ENCODE assay signal across 18 cellular contexts in genomic region chr18:22728016-22728415, GRCh38.
A peak's percentile ranks its signal among the peaks of the same experiment; 100 is the strongest.
DNase-seq lines count a peak whose midpoint lies in the region; ATAC-seq, FAIRE-seq and TF ChIP-seq lines count a peak whose summit lies in the region.
"Had no signal": no experiment of that assay in that cellular context is flagged by ENCODE, and none has a peak within 500 bp of the region (broad histone marks: within the 10 kb centered on the region; RNA-seq: fewer than 3 reads in every experiment).

No MANE protein-coding gene starts in this region.

- no peak overlapping the region for H3K4me2 ChIP-seq in GM23338
- H3K4me2 ChIP-seq: BLaER1 had no signal

- peak overlapping the region; percentile 38; the same call in 1 of the 2 replicates for H2AFZ ChIP-seq in GM23338

- POLR2A ChIA-PET in RWPE1 (lab: Yijun Ruan, JAX; ENCODE audit: low non-redundant PET), result no interaction called here

- DNase-seq in GM23338 (ENCODE audit: low spot score) (no peak), left lobe of liver (ENCODE audit: low spot score) (no peak), right lobe of liver (no peak), small intestine (peak; percentile 74), RKO (ENCODE audit: low spot score) (no peak), SW480 (ENCODE audit: low spot score) (no peak), RWPE1 (ENCODE audit: low spot score) (no peak)
- no peak for DNase-seq in activated CD8-positive, alpha-beta memory T cell treated with anti-CD3 and anti-CD28 coated beads, Interleukin-2, amount 10 ng/mL, durations not matched to agents 7 days and 5 days
- DNase-seq: 8988T; CD4-positive, alpha-beta memory T cell; DMS79 treated with DMSO at 0.1 percent for 48 hours; GF-D8; GOT3; H7; HFFc6 had no signal

- intact Hi-C loops in right lobe of liver (cut with DNase I), result no loop called here

- CTCF ChIA-PET in activated CD8-positive, alpha-beta memory T cell treated with anti-CD3 and anti-CD28 coated beads, Interleukin-2, amount 10 ng/mL, durations not matched to agents 7 days and 5 days (lab: Charles Lee), result no interaction called here
- CTCF ChIA-PET in RWPE1 (lab: Yijun Ruan, JAX), result no interaction called here

- no peak for TF ChIP-seq POLR2A in right lobe of liver (IDR thresholded peaks at IDR 0.05)

- TF ChIP-seq CTCF in GM23338 (conservative IDR thresholded peaks at IDR 0.05; ENCODE audit: low read depth in 2 of 2) (no peak), right lobe of liver (IDR thresholded peaks at IDR 0.05) (no peak), RWPE1 (conservative IDR thresholded peaks at IDR 0.05; ENCODE audit: low read depth) (no peak)

- H3K9me3 ChIP-seq in right lobe of liver, result no peaks in the 10 kb centered on the region
- H3K9me3 ChIP-seq in small intestine (ENCODE audit: control insufficient read depth, low read depth), result no peaks in the 10 kb centered on the region
- H3K9me3 ChIP-seq: BLaER1 had no signal

- H3K27ac ChIP-seq in GM23338 (ENCODE audit: low read depth) (no peak overlapping the region), right lobe of liver (no peak overlapping the region), small intestine (ENCODE audit: low read depth in 1 of 2, low read length in 1 of 2) (no peak overlapping the region), RWPE1 (no peak overlapping the region)
- H3K27ac ChIP-seq: BLaER1 had no signal

- H3K27ac Mint-ChIP-seq in GM23338, result no peak overlapping the region
- H3K27ac Mint-ChIP-seq in activated CD8-positive, alpha-beta memory T cell treated with anti-CD3 and anti-CD28 coated beads, Interleukin-2, amount 10 ng/mL, durations not matched to agents 7 days and 5 days, result no peak overlapping the region
- H3K27ac Mint-ChIP-seq: CD14-positive monocyte; CD4-positive, alpha-beta memory T cell; HFFc6 had no signal

- H3K9me2 ChIP-seq in GM23338 (ENCODE audit: insufficient read depth), result 0 out of 2 replicates have a peak, but pooled peaks cover under 1% of the 10 kb centered on the region

- peaks cover 5% of the 10 kb centered on the region for H3K27me3 Mint-ChIP-seq in GM23338 (ENCODE audit: insufficient read depth, low read depth, poor library complexity)
- H3K27me3 Mint-ChIP-seq in activated CD8-positive, alpha-beta memory T cell treated with anti-CD3 and anti-CD28 coated beads, Interleukin-2, amount 10 ng/mL, durations not matched to agents 7 days and 5 days, result peaks cover 22% of the 10 kb centered on the region

- H3K4me1 Mint-ChIP-seq in GM23338, result no peaks in the 10 kb centered on the region
- H3K4me1 Mint-ChIP-seq in activated CD8-positive, alpha-beta memory T cell treated with anti-CD3 and anti-CD28 coated beads, Interleukin-2, amount 10 ng/mL, durations not matched to agents 7 days and 5 days, result no peaks in the 10 kb centered on the region
- H3K4me1 Mint-ChIP-seq: CD14-positive monocyte; CD4-positive, alpha-beta memory T cell had no signal

- H3K79me2 ChIP-seq in GM23338 (replicated peaks; ENCODE audit: insufficient read depth), result no peaks in the 10 kb centered on the region

- H3K4me1 ChIP-seq in GM23338 (ENCODE audit: insufficient read depth) (no peaks in the 10 kb centered on the region), right lobe of liver (peaks cover 0 to 9% (median 6%) of the 10 kb centered on the region in 4 donors), small intestine (ENCODE audit: control insufficient read depth in 2 of 2, insufficient read depth in 1 of 2, low read depth in 1 of 2, low read length in 1 of 2) (peaks cover 0 to 3% of the 10 kb centered on the region in 2 donors)
- H3K4me1 ChIP-seq: BLaER1 had no signal

- H4K20me1 ChIP-seq in GM23338 (replicated peaks; ENCODE audit: insufficient read depth), result no peaks in the 10 kb centered on the region
- H4K20me1 ChIP-seq: BLaER1 had no signal

- peaks cover 11% of the 10 kb centered on the region; the same call in 1 of the 3 replicates for H3K9me3 Mint-ChIP-seq in GM23338
- no peaks in the 10 kb centered on the region for H3K9me3 Mint-ChIP-seq in activated CD8-positive, alpha-beta memory T cell treated with anti-CD3 and anti-CD28 coated beads, Interleukin-2, amount 10 ng/mL, durations not matched to agents 7 days and 5 days (ENCODE audit: low read depth)
- H3K9me3 Mint-ChIP-seq: HFFc6 had no signal

- H3F3A ChIP-seq in GM23338 (replicated peaks; ENCODE audit: low read depth), result no peaks in the 10 kb centered on the region

- no peak for FAIRE-seq in small intestine (lab: Jason Lieb, UNC)

- ATAC-seq in GM23338 (no peak), left lobe of liver (peak; percentile 63), right lobe of liver (peak; percentile 49 to 73 (median 68))
- ATAC-seq in activated CD8-positive, alpha-beta memory T cell treated with anti-CD3 and anti-CD28 coated beads, Interleukin-2, amount 10 ng/mL, durations not matched to agents 7 days and 5 days, result no peak
- ATAC-seq: HCT116 had no signal

- H3K4me3 ChIP-seq in GM23338 (no peak overlapping the region), right lobe of liver (no peak overlapping the region), small intestine (ENCODE audit: low read depth in 1 of 2, low read length in 2 of 2) (no peak overlapping the region)
- H3K4me3 ChIP-seq: BLaER1 had no signal

- no peak overlapping the region for H3K4me3 Mint-ChIP-seq in GM23338
- no peak overlapping the region for H3K4me3 Mint-ChIP-seq in activated CD8-positive, alpha-beta memory T cell treated with anti-CD3 and anti-CD28 coated beads, Interleukin-2, amount 10 ng/mL, durations not matched to agents 7 days and 5 days
- H3K4me3 Mint-ChIP-seq: CD14-positive monocyte; CD4-positive, alpha-beta memory T cell; HFFc6 had no signal

- H3K36me3 ChIP-seq in GM23338 (ENCODE audit: insufficient read depth) (no peaks in the 10 kb centered on the region), right lobe of liver (no peaks in the 10 kb centered on the region), small intestine (ENCODE audit: control insufficient read depth in 2 of 2, insufficient read depth in 2 of 2, low read length in 2 of 2) (no peaks in the 10 kb centered on the region)
- H3K36me3 ChIP-seq: BLaER1 had no signal

- H3K36me3 Mint-ChIP-seq in GM23338 (ENCODE audit: low read depth), result no peaks in the 10 kb centered on the region
- no peaks in the 10 kb centered on the region for H3K36me3 Mint-ChIP-seq in activated CD8-positive, alpha-beta memory T cell treated with anti-CD3 and anti-CD28 coated beads, Interleukin-2, amount 10 ng/mL, durations not matched to agents 7 days and 5 days
- H3K36me3 Mint-ChIP-seq: CD14-positive monocyte; CD4-positive, alpha-beta memory T cell had no signal

- H3K27me3 ChIP-seq in GM23338 (ENCODE audit: insufficient read depth), result no peaks in the 10 kb centered on the region
- no peaks in the 10 kb centered on the region for H3K27me3 ChIP-seq in right lobe of liver
- no peaks in the 10 kb centered on the region for H3K27me3 ChIP-seq in small intestine (ENCODE audit: control insufficient read depth in 2 of 2, insufficient read depth in 2 of 2, low read length in 2 of 2)
- H3K27me3 ChIP-seq: BLaER1 had no signal

TF ChIP-seq in GM23338, 12 proteins besides CTCF, POLR2A, EP300 and RAD21 (continues in another document):
- TF ChIP-seq REST (IDR thresholded peaks at IDR 0.05; ENCODE audit: unreplicated experiment) (no peak), CREB1 (CRISPR knock-in tag; IDR thresholded peaks at IDR 0.05; ENCODE audit: low read depth) (no peak), NANOG (IDR thresholded peaks at IDR 0.05; ENCODE audit: borderline replicate concordance) (no peak), EZH2 (IDR thresholded peaks at IDR 0.05; ENCODE audit: low read depth, unreplicated experiment) (no peak), STAT1 (IDR thresholded peaks at IDR 0.05; ENCODE audit: unreplicated experiment) (no peak)

Comparison
In these comparisons a context has a peak if more than half of its experiments do, and no peak if none do; other contexts are left out.
1. ATAC-seq: peak in left lobe of liver (single experiment) and right lobe of liver (4 of 4); none in GM23338 (single experiment) and activated CD8-positive, alpha-beta memory T cell treated with anti-CD3 and anti-CD28 coated beads, Interleukin-2, amount 10 ng/mL, durations not matched to agents 7 days and 5 days (single experiment).